21 cellular contexts compared by ENCODE assay signal in genomic region chr6:105804436-105804835, GRCh38.
DNase-seq lines count a peak whose midpoint lies in the region; ATAC-seq, FAIRE-seq and TF ChIP-seq lines count a peak whose summit lies in the region.
"Had no signal": no experiment of that assay in that cellular context is flagged by ENCODE, and none has a peak within 500 bp of the region (broad histone marks: within the 10 kb centered on the region; RNA-seq: fewer than 3 reads in every experiment).

No MANE protein-coding gene starts in this region.

- no peak for TF ChIP-seq EP300 in HepG2 (IDR thresholded peaks at IDR 0.05; ENCODE audit: low read depth in 2 of 2, low read length in 2 of 2)
- no peak for TF ChIP-seq EP300 in HepG2 (CRISPR knock-in tag; IDR thresholded peaks at IDR 0.05; ENCODE audit: borderline replicate concordance)

- TF ChIP-seq POLR2A in right lobe of liver (IDR thresholded peaks at IDR 0.05): no peak
- TF ChIP-seq POLR2A in HepG2 (IDR thresholded peaks at IDR 0.05; ENCODE audit: insufficient read depth in 1 of 2, low read depth in 2 of 2, low read length in 2 of 2): no peak

- H3K27ac ChIP-seq in right lobe of liver (peak overlapping the region in 2 of 3 donors; percentile 72 to 78), HepG2 (ENCODE audit: extremely low read length, insufficient read depth, low read length) (no peak overlapping the region), Karpas-422 (ENCODE audit: low read length) (no peak overlapping the region), tibial artery (no peak overlapping the region)
- H3K27ac ChIP-seq: 22Rv1, ovary, testis had no signal

- WGBS in right lobe of liver (ENCODE audit: insufficient coverage, low coverage, low lambda C conversion rate, missing lambda C conversion rate): 33% methylated on average over 3 of the region's 3 CpGs
- whole genome bisulfite sequencing in HepG2 (ENCODE audit: low lambda C conversion rate): 3% methylated on average over 3 of the region's 3 CpGs

- intact Hi-C loops in right lobe of liver (cut with DNase I): no loop called here
- intact Hi-C loops in HepG2 (cut with micrococcal nuclease; ENCODE audit: unreplicated experiment): no loop called here
- intact Hi-C loops in tibial artery (cut with DNase I; ENCODE audit: low total_unique reads): no loop called here

- H3K9me2 ChIP-seq in Karpas-422 (replicated peaks; ENCODE audit: insufficient read depth, low read length): no peaks in the 10 kb centered on the region

- FAIRE-seq in HepG2 (lab: Jason Lieb, UNC): no peak

- TF ChIP-seq CTCF in right lobe of liver (IDR thresholded peaks at IDR 0.05) (no peak), HepG2 (CRISPR knock-in tag; IDR thresholded peaks at IDR 0.05) (no peak), fibroblast of villous mesenchyme (IDR thresholded peaks at IDR 0.05; ENCODE audit: insufficient read depth, low read depth, low read length) (no peak), tibial artery (IDR thresholded peaks at IDR 0.05) (no peak)

- H3K4me1 ChIP-seq in right lobe of liver (peaks cover 0 to 42% (median 4%) of the 10 kb centered on the region in 4 donors), HepG2 (ENCODE audit: insufficient read depth, low read length) (no peaks in the 10 kb centered on the region), Karpas-422 (ENCODE audit: low read length) (no peaks in the 10 kb centered on the region), tibial artery (no peaks in the 10 kb centered on the region)
- H3K4me1 ChIP-seq: Caco-2, testis had no signal

- no peaks in the 10 kb centered on the region for H3K27me3 ChIP-seq in right lobe of liver
- H3K27me3 ChIP-seq in HepG2 (ENCODE audit: control insufficient read depth in 1 of 2, insufficient read depth in 2 of 2, low read length in 2 of 2): no peaks in the 10 kb centered on the region
- no peaks in the 10 kb centered on the region for H3K27me3 ChIP-seq in Karpas-422 (ENCODE audit: low read length)
- no peaks in the 10 kb centered on the region for H3K27me3 ChIP-seq in tibial artery
- H3K27me3 ChIP-seq: ovary, testis had no signal

- no peak overlapping the region for H3K4me3 ChIP-seq in right lobe of liver
- H3K4me3 ChIP-seq in HepG2 (replicated peaks in 1 of 3; ENCODE audit: insufficient read depth in 1 of 3, low read depth in 2 of 3, low read length in 3 of 3): no peak overlapping the region
- H3K4me3 ChIP-seq in fibroblast of villous mesenchyme (ENCODE audit: low read depth, low read length): no peak overlapping the region
- no peak overlapping the region for H3K4me3 ChIP-seq in Karpas-422 (ENCODE audit: low read length)
- H3K4me3 ChIP-seq in tibial artery: no peak overlapping the region
- H3K4me3 ChIP-seq: ovary, testis had no signal

- no TSS peak for BruUV-seq in HepG2 (replicated peaks; lab: Mats Ljungman, UMichigan)

- in situ Hi-C loops in HepG2 (cut with HindIII; ENCODE audit: extremely low pct_ligation_motif_present, low pct_unique_long_range_greater_than_20kb): no loop called here

- POLR2A ChIA-PET in HepG2 (lab: Yijun Ruan, JAX): no interaction called here

- H3K36me3 ChIP-seq in right lobe of liver (no peaks in the 10 kb centered on the region), HepG2 (replicated peaks in 1 of 2; ENCODE audit: control insufficient read depth in 1 of 2, insufficient read depth in 2 of 2, low read length in 2 of 2) (no peaks in the 10 kb centered on the region), Karpas-422 (ENCODE audit: insufficient read depth, low read length) (no peaks in the 10 kb centered on the region), tibial artery (no peaks in the 10 kb centered on the region)
- H3K36me3 ChIP-seq: ovary had no signal

- H3K79me2 ChIP-seq in HepG2 (ENCODE audit: insufficient read depth, low read length): no peaks in the 10 kb centered on the region
- no peaks in the 10 kb centered on the region for H3K79me2 ChIP-seq in Karpas-422 (ENCODE audit: low read length)

- ATAC-seq in right lobe of liver (peak in 1 of 4 donors; percentile 9), HepG2 (no peak), GM18861 (IDR thresholded peaks at IDR 0.05; ENCODE audit: unreplicated experiment) (no peak)
- ATAC-seq: T-cell, WTC11 had no signal

- CTCF ChIA-PET in HepG2 (lab: Yijun Ruan, JAX; ENCODE audit: low intra/inter-chr PET ratio, low total read pairs): no interaction called here

- DNase-seq in right lobe of liver (no peak), HepG2 (ENCODE audit: low spot score) (no peak), amniotic stem cell (lab: John Stamatoyannopoulos, UW) (peak; percentile 48), fibroblast of villous mesenchyme (ENCODE audit: low read depth) (peak; percentile 58), Karpas-422 (no peak), tibial artery (no peak)
- no peak for DNase-seq in activated naive CD4-positive, alpha-beta T cell treated with Interleukin-2 at 50 U/mL for 16 hours
- DNase-seq: activated naive CD4-positive, alpha-beta T cell; Caco-2; caudate nucleus; GOT3; KG1; kidney glomerular epithelial cell; NCI-H1436; NCI-H524; ovary; T-cell; testis had no signal

- H3K9ac ChIP-seq in HepG2 (ENCODE audit: insufficient read depth, low read depth, low read length) (no peak overlapping the region), Karpas-422 (ENCODE audit: low read length) (no peak overlapping the region)

- H3K9me3 ChIP-seq in right lobe of liver: no peaks in the 10 kb centered on the region
- H3K9me3 ChIP-seq in HepG2 (ENCODE audit: low read length): no peaks in the 10 kb centered on the region
- H3K9me3 ChIP-seq in Karpas-422 (ENCODE audit: low read length): no peaks in the 10 kb centered on the region
- no peaks in the 10 kb centered on the region for H3K9me3 ChIP-seq in tibial artery
- H3K9me3 ChIP-seq: Caco-2, ovary, testis had no signal

- H4K20me1 ChIP-seq in HepG2 (ENCODE audit: insufficient read depth, low read length) (no peaks in the 10 kb centered on the region), Karpas-422 (ENCODE audit: insufficient read depth, low read depth, low read length) (no peaks in the 10 kb centered on the region)

- H2AFZ ChIP-seq in HepG2 (ENCODE audit: low read length) (no peak overlapping the region), Karpas-422 (ENCODE audit: low read length) (no peak overlapping the region)

- TF ChIP-seq RAD21 in HepG2 (CRISPR knock-in tag; IDR thresholded peaks at IDR 0.05): no peak

- H3K4me2 ChIP-seq in HepG2 (ENCODE audit: low read depth, low read length) (no peak overlapping the region), Karpas-422 (ENCODE audit: low read depth, low read length, poor library complexity, severe bottlenecking) (no peak overlapping the region)

TF ChIP-seq in HepG2, 621 proteins besides CTCF, POLR2A, EP300 and RAD21:
- TF ChIP-seq CSRNP1 (CRISPR knock-in tag; IDR thresholded peaks at IDR 0.05): no peak

Comparison
In these comparisons a context has a peak if more than half of its experiments do, and no peak if none do; other contexts are left out.
1. H3K27ac ChIP-seq: peak in right lobe of liver (2 of 3); none in HepG2 (single experiment), Karpas-422 (single experiment) and tibial artery (0 of 2).
2. DNase-seq: peak in amniotic stem cell (single experiment) and fibroblast of villous mesenchyme (single experiment); none in right lobe of liver (0 of 3), HepG2 (single experiment), activated naive CD4-positive, alpha-beta T cell treated with Interleukin-2 at 50 U/mL for 16 hours (single experiment), Karpas-422 (single experiment) and tibial artery (0 of 2).